8 cellular contexts compared by ENCODE assay signal in the genomic region with DNA sequence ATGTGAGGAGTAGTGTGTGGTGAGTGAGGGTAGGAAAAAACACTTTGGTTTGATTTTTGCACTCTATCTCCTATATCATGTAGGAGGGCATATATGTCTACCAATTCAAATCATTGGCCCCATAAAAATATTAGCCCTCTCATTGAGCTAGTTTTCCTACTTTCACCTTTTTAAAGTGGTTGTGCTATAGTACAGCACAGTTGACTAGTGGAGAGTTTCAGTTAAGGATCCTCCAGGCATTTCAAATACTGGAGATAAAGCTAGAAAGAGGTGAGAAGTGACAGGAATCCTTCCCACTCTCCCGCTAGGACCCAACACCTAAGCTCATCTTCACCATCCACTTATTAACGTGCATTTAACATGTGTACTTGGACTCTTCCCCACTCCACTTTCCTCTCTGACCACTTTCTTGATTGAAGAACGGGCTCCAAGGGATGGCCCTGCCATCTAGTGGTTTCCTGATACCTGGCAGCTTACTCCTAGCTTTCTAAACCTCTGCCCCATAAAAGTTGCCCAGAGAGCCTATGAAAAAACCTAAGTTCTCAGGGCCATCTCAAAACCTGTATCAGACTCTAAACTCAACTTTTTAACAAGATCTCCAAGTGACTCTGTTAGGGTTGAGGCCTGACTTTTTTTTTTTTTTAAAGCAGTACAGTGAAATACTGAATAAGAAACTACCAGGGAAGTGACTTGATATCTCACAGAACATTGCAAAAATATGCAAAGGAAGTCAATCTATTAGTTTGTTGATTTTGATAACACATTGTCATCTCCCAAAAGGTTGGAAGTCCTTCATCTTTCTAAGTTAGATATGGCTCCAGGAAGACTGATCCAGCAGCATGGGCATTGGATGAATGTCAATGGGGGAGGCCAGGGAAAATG. TPM values are rescaled to one million over a fixed set of nuclear protein-coding genes. Genes with fewer than 3 reads are reported as not detected.
A peak's percentile ranks its signal among the peaks of the same experiment; 100 is the strongest.
DNase-seq lines count a peak whose midpoint lies in the region; FAIRE-seq and TF ChIP-seq lines count a peak whose summit lies in the region.

No MANE protein-coding gene starts in this region.

- no peak overlapping the region for H3K4me3 ChIP-seq in fibroblast of villous mesenchyme (ENCODE audit: low read depth, low read length)
- H3K4me3 ChIP-seq in ovary, result no peak overlapping the region
- H3K4me3 ChIP-seq in effector memory CD4-positive, alpha-beta T cell (ENCODE audit: insufficient read depth, low read depth, low read length, poor library complexity, severe bottlenecking), result no peak overlapping the region

- peaks cover 3% of the 10 kb centered on the region; the same call in 1 of the 2 replicates for H3K27me3 Mint-ChIP-seq in HFFc6 (ENCODE audit: insufficient read depth)

- no peaks in the 10 kb centered on the region for H3K9me3 Mint-ChIP-seq in HFFc6

- H3K4me1 ChIP-seq in ovary (ENCODE audit: insufficient read depth), result no peaks in the 10 kb centered on the region
- H3K4me1 ChIP-seq in effector memory CD4-positive, alpha-beta T cell (ENCODE audit: control insufficient read depth, insufficient read depth, low read length, poor library complexity, severe bottlenecking), result no peaks in the 10 kb centered on the region

- no peaks in the 10 kb centered on the region for H3K36me3 ChIP-seq in ovary
- no peaks in the 10 kb centered on the region for H3K36me3 ChIP-seq in effector memory CD4-positive, alpha-beta T cell (ENCODE audit: control insufficient read depth, insufficient read depth, low read length)

- peaks cover 35% of the 10 kb centered on the region for H3K4me1 Mint-ChIP-seq in HFFc6 (ENCODE audit: low read depth)

- H3K27me3 ChIP-seq in ovary, result no peaks in the 10 kb centered on the region
- H3K27me3 ChIP-seq in effector memory CD4-positive, alpha-beta T cell (replicated peaks; ENCODE audit: control insufficient read depth, insufficient read depth, low read length, poor library complexity, severe bottlenecking), result no peaks in the 10 kb centered on the region

- TF ChIP-seq CTCF in HFFc6 (IDR thresholded peaks at IDR 0.05), result peak; percentile 90
- TF ChIP-seq CTCF in fibroblast of villous mesenchyme (IDR thresholded peaks at IDR 0.05; ENCODE audit: insufficient read depth, low read depth, low read length), result peak; percentile 95
- peak in 2 of 3 donors; percentile 18 to 41 for TF ChIP-seq CTCF in ovary (IDR thresholded peaks at IDR 0.05)

- H3K27ac Mint-ChIP-seq in HFFc6, result no peak overlapping the region

- intact Hi-C loops in ovary (cut with DNase I), result loop anchor here in 3 of 4 donors (10.0 kb wide), 2 partner anchors 122 to 192 kb away; no protein-coding TSS in a partner anchor

- H3K9me3 ChIP-seq in ovary, result no peaks in the 10 kb centered on the region
- no peaks in the 10 kb centered on the region for H3K9me3 ChIP-seq in effector memory CD4-positive, alpha-beta T cell (ENCODE audit: control insufficient read depth, low read length)

- H3K4me3 Mint-ChIP-seq in HFFc6, result no peak overlapping the region

- H3K36me3 Mint-ChIP-seq in HFFc6 (ENCODE audit: low read depth), result no peaks in the 10 kb centered on the region

- WGBS in ovary, 3 donors, result 8 to 11% (median 10%) methylated on average over 3 of the region's 3 CpGs

- no peak for TF ChIP-seq EP300 in ovary (IDR thresholded peaks at IDR 0.05)

- peak; percentile 45 for DNase-seq in GM04504 (ENCODE audit: low read depth)
- peak; percentile 58 for DNase-seq in HFFc6
- DNase-seq in NCI-H1930 (lab: John Stamatoyannopoulos, UW), result peak; percentile 19 to 38
- DNase-seq in fibroblast of villous mesenchyme (ENCODE audit: low read depth), result peak; percentile 79
- peak in 1 of 5 donors; percentile 30 for DNase-seq in ovary
- no peak for DNase-seq in effector memory CD4-positive, alpha-beta T cell

- FAIRE-seq in A204.1 (lab: Jason Lieb, UNC), result peak; percentile 67
- peak; percentile 11 for FAIRE-seq in TTC549 (lab: Jason Lieb, UNC)

- TF ChIP-seq POLR2A in ovary (IDR thresholded peaks at IDR 0.05), result no peak

- H3K27ac ChIP-seq in ovary, result no peak overlapping the region
- H3K27ac ChIP-seq in effector memory CD4-positive, alpha-beta T cell (ENCODE audit: insufficient read depth, low read length, poor library complexity, severe bottlenecking), result no peak overlapping the region

RNA-seq across cellular contexts. Expression of gene IL12A, which starts 17.9 kb away (rescaled TPM):
- 1 to 10 TPM; 1.8 to 3.0 (median 2.1) TPM for total RNA-seq in HFFc6 (2021; fragmentation: NEBNext Ultra II Directional; extraction: Animal tissue kit (Norgen Biotek cat#: 25700))
- 0.64 and 2.2 TPM in 2 replicates for total RNA-seq in fibroblast of villous mesenchyme
- total RNA-seq in ovary, result 1 to 10 TPM in 1 of 7 donors, under 1 TPM in 5, not detected in 1; 0.15 to 6.0 (median 0.63) TPM
- polyA plus RNA-seq in ovary, result under 1 TPM; 0.33 to 0.37 TPM

Comparison
In these comparisons a context has a peak if more than half of its experiments do, and no peak if none do; other contexts are left out.
1. DNase-seq: peak in GM04504 (single experiment), HFFc6 (single experiment), NCI-H1930 (2 of 2) and fibroblast of villous mesenchyme (single experiment); none in effector memory CD4-positive, alpha-beta T cell (0 of 3).
2. CTCF ChIP-seq: peak in every context shown above with its lines; median percentile 95 in fibroblast of villous mesenchyme; 90 in HFFc6; 30 in ovary.